12 cellular contexts compared by ENCODE assay signal in the genomic region with DNA sequence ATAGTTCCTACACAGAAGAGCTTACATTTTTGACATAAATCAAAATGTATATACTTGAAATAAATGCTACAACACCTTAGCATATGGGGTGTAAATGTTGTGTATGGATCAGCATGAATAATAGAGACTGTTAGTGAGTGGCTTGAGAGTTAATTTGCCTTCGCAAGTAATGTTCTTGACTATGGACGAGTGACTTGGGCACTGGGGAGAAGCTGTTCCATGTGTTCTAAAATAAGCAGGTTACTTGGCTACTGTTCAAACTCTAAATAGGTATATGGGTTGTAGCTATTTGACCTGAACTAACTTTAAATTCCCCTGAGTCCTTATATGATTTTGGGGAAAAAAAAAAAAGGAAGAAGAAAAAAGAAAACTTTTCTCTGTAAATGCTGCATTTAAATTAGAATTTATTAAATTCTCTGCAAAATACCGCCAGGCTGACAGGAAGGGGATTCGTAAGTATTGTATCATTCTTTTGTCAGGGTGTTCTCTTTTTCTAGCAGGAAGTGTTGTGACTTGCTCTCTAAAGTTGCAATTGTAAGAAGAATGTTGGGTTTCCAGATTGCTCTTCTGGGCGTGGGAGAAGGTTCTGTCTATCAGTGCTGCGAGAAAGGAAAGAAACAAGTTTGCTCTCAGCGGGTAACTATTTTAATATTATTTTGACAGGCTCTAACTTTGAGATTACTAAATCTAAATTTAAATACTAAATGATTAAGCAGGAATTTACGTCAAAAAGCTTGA. TPM values are rescaled to one million over a fixed set of nuclear protein-coding genes. Genes with fewer than 3 reads are reported as not detected.
DNase-seq lines count a peak whose midpoint lies in the region; ATAC-seq and TF ChIP-seq lines count a peak whose summit lies in the region.
"Had no signal": no experiment of that assay in that cellular context is flagged by ENCODE, and none has a peak within 500 bp of the region (broad histone marks: within the 10 kb centered on the region; RNA-seq: fewer than 3 reads in every experiment).

No MANE protein-coding gene starts in this region.

- H3K4me1 Mint-ChIP-seq in osteocyte (ENCODE audit: unreplicated experiment): peaks cover 84% of the 10 kb centered on the region
- H3K4me1 Mint-ChIP-seq in activated CD4-positive, alpha-beta T cell treated with anti-CD3 and anti-CD28 coated beads, Interleukin-2, amount 10 ng/mL, durations not matched to agents 7 days and 5 days: no peaks in the 10 kb centered on the region

- H3K9me3 Mint-ChIP-seq in osteocyte (ENCODE audit: unreplicated experiment): no peaks in the 10 kb centered on the region
- H3K9me3 Mint-ChIP-seq in activated CD4-positive, alpha-beta T cell treated with anti-CD3 and anti-CD28 coated beads, Interleukin-2, amount 10 ng/mL, durations not matched to agents 7 days and 5 days: no peaks in the 10 kb centered on the region

- no peak for DNase-seq in SK-N-MC (ENCODE audit: low read depth, low spot score)
- DNase-seq in fibroblast of pulmonary artery (ENCODE audit: low read depth): peak; percentile 76
- no peak for DNase-seq in osteocyte (ENCODE audit: extremely low spot score, unreplicated experiment)
- DNase-seq in activated CD4-positive, alpha-beta T cell treated with anti-CD3 and anti-CD28 coated beads, Interleukin-2, amount 10 ng/mL, durations not matched to agents 7 days and 5 days: no peak
- DNase-seq: NCI-H526 treated with DMSO at 0.1 percent for 48 hours, T1000 had no signal

- H3K27me3 ChIP-seq in BLaER1 treated with 17β-estradiol and CSF1 and Interleukin-3, amounts not matched to agents 10 nM and 100 nM: peaks cover 95 to 100% (median 99%) of the 10 kb centered on the region in 11 experiments

- peak overlapping the region in 10 of 11 experiments; percentile 19 to 61 (median 48); a peak in 18 of 22 replicates for H3K27ac ChIP-seq in BLaER1 treated with 17β-estradiol and CSF1 and Interleukin-3, amounts not matched to agents 10 nM and 100 nM
- H3K27ac ChIP-seq in SK-N-MC: peak overlapping the region; percentile 75; the same call in 1 of the 2 replicates
- H3K27ac ChIP-seq: C4-2B had no signal

- H3K27ac Mint-ChIP-seq in osteocyte (ENCODE audit: unreplicated experiment): peak overlapping the region; percentile 88
- no peak overlapping the region for H3K27ac Mint-ChIP-seq in activated CD4-positive, alpha-beta T cell treated with anti-CD3 and anti-CD28 coated beads, Interleukin-2, amount 10 ng/mL, durations not matched to agents 7 days and 5 days

- H3K4me3 ChIP-seq in BLaER1 treated with 17β-estradiol and CSF1 and Interleukin-3, amounts not matched to agents 10 nM and 100 nM: peak overlapping the region in 3 of 10 experiments; percentile 24 to 32 (median 26); a peak in 3 of 20 replicates
- H3K4me3 ChIP-seq in SK-N-MC (peak overlapping the region; percentile 45), fibroblast of pulmonary artery (replicated peaks; ENCODE audit: low read depth, low read length) (peak overlapping the region; percentile 48)
- H3K4me3 ChIP-seq: K562 had no signal

- peaks cover 0 to 9% (median 0%) of the 10 kb centered on the region in 11 experiments; a peak in 2 of 22 replicates for H3K36me3 ChIP-seq in BLaER1 treated with 17β-estradiol and CSF1 and Interleukin-3, amounts not matched to agents 10 nM and 100 nM
- no peaks in the 10 kb centered on the region for H3K36me3 ChIP-seq in SK-N-MC (ENCODE audit: insufficient read depth, low read length)

- H3K9ac ChIP-seq in BLaER1 treated with 17β-estradiol and CSF1 and Interleukin-3, amounts not matched to agents 10 nM and 100 nM: peak overlapping the region in 7 of 11 experiments; percentile 4 to 50 (median 34); a peak in 10 of 22 replicates
- H3K9ac ChIP-seq in SK-N-MC (ENCODE audit: insufficient read length): peak overlapping the region; percentile 42

- peaks cover 24% of the 10 kb centered on the region for H3K36me3 Mint-ChIP-seq in osteocyte (ENCODE audit: unreplicated experiment)
- H3K36me3 Mint-ChIP-seq in activated CD4-positive, alpha-beta T cell treated with anti-CD3 and anti-CD28 coated beads, Interleukin-2, amount 10 ng/mL, durations not matched to agents 7 days and 5 days (ENCODE audit: low read depth): no peaks in the 10 kb centered on the region

- H3K27me3 Mint-ChIP-seq in osteocyte (ENCODE audit: unreplicated experiment): no peaks in the 10 kb centered on the region
- H3K27me3 Mint-ChIP-seq in activated CD4-positive, alpha-beta T cell treated with anti-CD3 and anti-CD28 coated beads, Interleukin-2, amount 10 ng/mL, durations not matched to agents 7 days and 5 days: no peaks in the 10 kb centered on the region

- peaks cover 0 to 59% (median 0%) of the 10 kb centered on the region in 11 experiments; a peak in 6 of 22 replicates for H4K20me1 ChIP-seq in BLaER1 treated with 17β-estradiol and CSF1 and Interleukin-3, amounts not matched to agents 10 nM and 100 nM

- H3K4me1 ChIP-seq in BLaER1 treated with 17β-estradiol and CSF1 and Interleukin-3, amounts not matched to agents 10 nM and 100 nM: peaks cover 27 to 42% (median 36%) of the 10 kb centered on the region in 10 experiments; a peak in 18 of 20 replicates

- H3K4me2 ChIP-seq in BLaER1 treated with 17β-estradiol and CSF1 and Interleukin-3, amounts not matched to agents 10 nM and 100 nM: peak overlapping the region; percentile 9 to 68 (median 39); a peak in 20 of 22 replicates

- ATAC-seq in GM19035 (IDR thresholded peaks at IDR 0.05; ENCODE audit: unreplicated experiment): no peak
- no peak for ATAC-seq in HG03095 (IDR thresholded peaks at IDR 0.05; ENCODE audit: unreplicated experiment)
- ATAC-seq in GM19467 (IDR thresholded peaks at IDR 0.05; ENCODE audit: unreplicated experiment): no peak
- ATAC-seq: K562 had no signal

- POLR2A ChIA-PET in activated CD4-positive, alpha-beta T cell treated with anti-CD3 and anti-CD28 coated beads, Interleukin-2, amount 10 ng/mL, durations not matched to agents 7 days and 5 days (lab: Charles Lee): no interaction called here

- H3K4me3 Mint-ChIP-seq in osteocyte (ENCODE audit: unreplicated experiment): peak overlapping the region; percentile 69
- no peak overlapping the region for H3K4me3 Mint-ChIP-seq in activated CD4-positive, alpha-beta T cell treated with anti-CD3 and anti-CD28 coated beads, Interleukin-2, amount 10 ng/mL, durations not matched to agents 7 days and 5 days

- TF ChIP-seq CTCF in fibroblast of pulmonary artery (IDR thresholded peaks at IDR 0.05; ENCODE audit: low read length, missing control alignments) (no peak), osteocyte (IDR thresholded peaks at IDR 0.05) (no peak)

- CTCF ChIA-PET in activated CD4-positive, alpha-beta T cell treated with anti-CD3 and anti-CD28 coated beads, Interleukin-2, amount 10 ng/mL, durations not matched to agents 7 days and 5 days (lab: Charles Lee): no interaction called here

- H3K9me3 ChIP-seq in BLaER1 treated with 17β-estradiol and CSF1 and Interleukin-3, amounts not matched to agents 10 nM and 100 nM (replicated peaks in 1 of 11): no peaks in the 10 kb centered on the region
- no peaks in the 10 kb centered on the region for H3K9me3 ChIP-seq in SK-N-MC (ENCODE audit: low read depth, low read length)

RNA-seq across cellular contexts. Expression of a gene that starts 32.2 kb away (rescaled TPM):
- 530 and 547 TPM in 2 replicates for total RNA-seq in osteocyte
- under 1 TPM; 0.29 to 0.30 TPM for total RNA-seq in activated CD4-positive, alpha-beta T cell treated with anti-CD3 and anti-CD28 coated beads, Interleukin-2, amount 10 ng/mL, durations not matched to agents 7 days and 5 days

Comparison
In these comparisons a context has a peak if more than half of its experiments do, and no peak if none do; other contexts are left out.
1. RNA of a gene that starts 32.2 kb away (total RNA-seq): 530 to 547 TPM in osteocyte; 0.29 to 0.30 TPM in activated CD4-positive, alpha-beta T cell treated with anti-CD3 and anti-CD28 coated beads, Interleukin-2, amount 10 ng/mL, durations not matched to agents 7 days and 5 days; every median in the first group is over 100 times any median in the second.